Comparison of ENCODE assay signal across 8 cellular contexts in the genomic region with DNA sequence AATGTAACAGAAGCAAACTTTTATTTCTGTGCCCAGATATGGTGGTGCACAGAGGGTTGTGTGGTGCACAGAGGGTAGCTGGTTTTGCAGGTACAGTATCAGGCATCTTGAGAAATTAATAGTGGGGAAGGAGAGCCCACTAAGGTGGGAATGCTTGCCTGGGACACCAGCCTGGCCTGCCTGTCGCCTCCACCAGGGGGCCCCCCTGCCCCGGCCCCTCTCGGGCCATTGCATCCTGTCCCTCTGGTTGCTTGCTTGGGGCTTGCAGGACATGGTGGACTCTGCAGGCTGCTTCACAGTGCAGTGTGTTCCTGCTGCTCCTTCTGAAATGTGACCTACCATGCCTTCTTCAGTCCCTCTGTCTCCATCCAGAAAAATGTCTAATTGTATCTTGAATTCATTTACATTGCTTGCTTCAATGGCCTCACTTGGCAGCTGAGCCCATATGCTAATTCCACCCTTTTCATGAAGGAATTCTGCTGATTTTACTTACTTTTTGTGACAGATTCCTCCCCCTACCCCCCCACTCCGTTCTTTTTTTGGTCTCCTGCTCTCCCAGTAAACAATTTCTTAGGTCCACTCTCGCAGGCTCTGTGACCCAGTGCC.
DNase-seq lines count a peak whose midpoint lies in the region; ATAC-seq, FAIRE-seq and TF ChIP-seq lines count a peak whose summit lies in the region.
"Had no signal": no experiment of that assay in that cellular context is flagged by ENCODE, and none has a peak within 500 bp of the region (broad histone marks: within the 10 kb centered on the region; RNA-seq: fewer than 3 reads in every experiment).

No MANE protein-coding gene starts in this region.

- H3K27ac ChIP-seq in small intestine (ENCODE audit: low read depth in 1 of 2, low read length in 1 of 2): no peak overlapping the region

- H3K4me3 ChIP-seq in small intestine (ENCODE audit: low read depth in 1 of 2, low read length in 2 of 2): no peak overlapping the region

- ATAC-seq in activated T-helper 17 cell treated with anti-CD3 and anti-CD28 coated beads, Interleukin-2, amount 50 U/mL, for 72 hours (replicated peaks): peak; percentile 60
- ATAC-seq in Right ventricle myocardium superior (ENCODE audit: poor library complexity): peak; percentile 73
- ATAC-seq in GM21723 (IDR thresholded peaks at IDR 0.05; ENCODE audit: unreplicated experiment): no peak

- H3K4me1 Mint-ChIP-seq in activated T-helper 17 cell treated with anti-CD3 and anti-CD28 coated beads, Interleukin-2, amount 50 U/mL, for 72 hours: no peaks in the 10 kb centered on the region
- H3K4me1 Mint-ChIP-seq: activated B cell treated with CpG ODN at 0.5 μM for 24 hours had no signal

- intact Hi-C loops in Right ventricle myocardium superior (cut with DNase I): no loop called here

- H3K27me3 ChIP-seq in small intestine (ENCODE audit: control insufficient read depth in 2 of 2, insufficient read depth in 2 of 2, low read length in 2 of 2): no peaks in the 10 kb centered on the region

- no peaks in the 10 kb centered on the region for H3K36me3 Mint-ChIP-seq in activated T-helper 17 cell treated with anti-CD3 and anti-CD28 coated beads, Interleukin-2, amount 50 U/mL, for 72 hours (ENCODE audit: low read depth)

- H3K27me3 Mint-ChIP-seq in activated T-helper 17 cell treated with anti-CD3 and anti-CD28 coated beads, Interleukin-2, amount 50 U/mL, for 72 hours: no peaks in the 10 kb centered on the region
- H3K27me3 Mint-ChIP-seq: activated B cell treated with CpG ODN at 0.5 μM for 24 hours had no signal

- 60 to 82% (median 75%) methylated on average over 5 of the region's 5 CpGs for WGBS in small intestine, 3 donors

- peaks cover 0 to 2% of the 10 kb centered on the region in 2 donors for H3K4me1 ChIP-seq in small intestine (ENCODE audit: control insufficient read depth in 2 of 2, insufficient read depth in 1 of 2, low read depth in 1 of 2, low read length in 1 of 2)

- peak; percentile 70 for TF ChIP-seq CTCF in GM10266 (IDR thresholded peaks at IDR 0.05; ENCODE audit: control insufficient read depth, insufficient read depth, low read depth, missing control alignments)

- H3K36me3 ChIP-seq in small intestine (ENCODE audit: control insufficient read depth in 2 of 2, insufficient read depth in 2 of 2, low read length in 2 of 2): no peaks in the 10 kb centered on the region

- no peak overlapping the region for H3K4me3 Mint-ChIP-seq in activated T-helper 17 cell treated with anti-CD3 and anti-CD28 coated beads, Interleukin-2, amount 50 U/mL, for 72 hours
- H3K4me3 Mint-ChIP-seq: activated B cell treated with CpG ODN at 0.5 μM for 24 hours had no signal

- FAIRE-seq in small intestine (lab: Jason Lieb, UNC): no peak

- no peaks in the 10 kb centered on the region for H3K9me3 ChIP-seq in small intestine (ENCODE audit: control insufficient read depth, low read depth)

- H3K27ac Mint-ChIP-seq in activated T-helper 17 cell treated with anti-CD3 and anti-CD28 coated beads, Interleukin-2, amount 50 U/mL, for 72 hours: no peak overlapping the region
- H3K27ac Mint-ChIP-seq: activated B cell treated with CpG ODN at 0.5 μM for 24 hours had no signal

- no peaks in the 10 kb centered on the region for H3K9me3 Mint-ChIP-seq in activated T-helper 17 cell treated with anti-CD3 and anti-CD28 coated beads, Interleukin-2, amount 50 U/mL, for 72 hours

- peak; percentile 54 for DNase-seq in GM10266 (ENCODE audit: extremely low spot score)
- DNase-seq in M059J (ENCODE audit: low read depth): peak; percentile 44
- DNase-seq in Right ventricle myocardium superior: no peak
- DNase-seq in small intestine: peak; percentile 6
- DNase-seq in DMS114 treated with DMSO at 0.1 percent for 48 hours (lab: John Stamatoyannopoulos, UW; ENCODE audit: unreplicated experiment): no peak
- DNase-seq: activated B cell treated with CpG ODN at 0.5 μM for 24 hours had no signal

Comparison
In these comparisons a context has a peak if more than half of its experiments do, and no peak if none do; other contexts are left out.
1. DNase-seq: peak in GM10266 (single experiment), M059J (single experiment) and small intestine (single experiment); none in Right ventricle myocardium superior (single experiment) and DMS114 treated with DMSO at 0.1 percent for 48 hours (single experiment).